27 cellular contexts compared by ENCODE assay signal in genomic region chr4:174545268-174545667, GRCh38.
"Had no signal": no experiment of that assay in that cellular context is flagged by ENCODE, and none has a peak within 500 bp of the region (broad histone marks: within the 10 kb centered on the region; RNA-seq: fewer than 3 reads in every experiment).

No MANE protein-coding gene starts in this region.

- H3K4me1 ChIP-seq: stomach, suprapubic skin, testis, thyroid gland, tibial artery, tibial nerve, transverse colon, upper lobe of left lung, upper lobe of right lung, uterus, vagina had no signal

- H3K4me3 ChIP-seq: stomach, suprapubic skin, testis, thoracic aorta, thyroid gland, tibial artery, tibial nerve, transverse colon, upper lobe of left lung, upper lobe of right lung, uterus, vagina had no signal

- H3K9me3 ChIP-seq: stomach, suprapubic skin, testis, thoracic aorta, thyroid gland, tibial artery, tibial nerve, transverse colon, upper lobe of left lung, upper lobe of right lung, uterus, vagina had no signal

- H3K27ac ChIP-seq: stomach, suprapubic skin, testis, thoracic aorta, thyroid gland, tibial artery, tibial nerve, transverse colon, upper lobe of left lung, upper lobe of right lung, uterus, vagina had no signal

- FAIRE-seq: urothelium cell line had no signal

- DNase-seq: stimulated activated CD4-positive, alpha-beta T cell treated with anti-CD3 and anti-CD28 coated beads, Interleukin-2, amount 100 ng/mL, for 48 hours; stimulated activated CD4-positive, alpha-beta T cell treated with anti-CD3 and anti-CD28 coated beads, Interleukin-4, amount 100 ng/mL, for 1 hour; stimulated activated CD4-positive, alpha-beta T cell treated with anti-CD3 and anti-CD28 coated beads, Interleukin-4, amount 100 ng/mL, for 24 hours; stimulated activated CD4-positive, alpha-beta T cell treated with anti-CD3 and anti-CD28 coated beads, Interleukin-4, amount 100 ng/mL, for 4 hours; stimulated activated CD8-positive, alpha-beta memory T cell treated with anti-CD3 and anti-CD28 coated beads, Interleukin-4, amount 100 ng/mL, for 48 hours; stimulated activated naive B cell treated with anti-CD40 and anti-IgM and Interleukin-4, amounts not matched to agents 10 μg/mL and 1 μg/mL and 100 μg/mL, for 72 hours; stimulated activated naive CD4-positive, alpha-beta T cell; stimulated activated naive CD4-positive, alpha-beta T cell treated with Interleukin-2 at 50 U/mL for 16 hours; stimulated activated naive CD8-positive, alpha-beta T cell treated with anti-CD3 and anti-CD28 coated beads, Interleukin-15, amount 100 ng/mL, for 72 hours; stimulated activated naive CD8-positive, alpha-beta T cell treated with anti-CD3 and anti-CD28 coated beads, Interleukin-15, Interleukin-2, amounts not matched to agents 100 U/mL and 50 U/mL, for 24 hours; stomach; substantia nigra; testis; thyroid gland; tibial artery; transverse colon; trophoblast cell; upper lobe of left lung; upper lobe of right lung; uterus had no signal

- ATAC-seq: stimulated activated effector memory CD8-positive, alpha-beta T cell treated with anti-CD3 and anti-CD28 coated beads, Interleukin-12 subunit alpha, Interleukin-12 subunit beta, amount 100 ng/mL, for 72 hours; stimulated activated memory B cell treated with anti-CD40 and anti-IgM and Interleukin-4, amounts not matched to agents 10 μg/mL and 1 μg/mL and 100 μg/mL, for 72 hours; stimulated activated naive B cell treated with anti-CD40 and anti-IgM and Interleukin-4, amounts not matched to agents 10 μg/mL and 1 μg/mL and 100 μg/mL, for 72 hours; stimulated activated naive CD8-positive, alpha-beta T cell treated with anti-CD3 and anti-CD28 coated beads, Interleukin-15, amount 100 ng/mL, for 72 hours; stimulated activated naive CD8-positive, alpha-beta T cell treated with anti-CD3 and anti-CD28 coated beads, Interleukin-15, Interleukin-2, amounts not matched to agents 100 U/mL and 50 U/mL, for 24 hours; upper lobe of right lung had no signal

- H3K36me3 ChIP-seq: stomach, suprapubic skin, thoracic aorta, thyroid gland, tibial artery, tibial nerve, transverse colon, upper lobe of left lung, upper lobe of right lung, uterus, vagina had no signal

- H3K27me3 ChIP-seq: stomach, suprapubic skin, testis, thyroid gland, tibial artery, tibial nerve, transverse colon, upper lobe of left lung, upper lobe of right lung, uterus, vagina had no signal
